ENCODE assay signal across 25 cellular contexts in the genomic region with DNA sequence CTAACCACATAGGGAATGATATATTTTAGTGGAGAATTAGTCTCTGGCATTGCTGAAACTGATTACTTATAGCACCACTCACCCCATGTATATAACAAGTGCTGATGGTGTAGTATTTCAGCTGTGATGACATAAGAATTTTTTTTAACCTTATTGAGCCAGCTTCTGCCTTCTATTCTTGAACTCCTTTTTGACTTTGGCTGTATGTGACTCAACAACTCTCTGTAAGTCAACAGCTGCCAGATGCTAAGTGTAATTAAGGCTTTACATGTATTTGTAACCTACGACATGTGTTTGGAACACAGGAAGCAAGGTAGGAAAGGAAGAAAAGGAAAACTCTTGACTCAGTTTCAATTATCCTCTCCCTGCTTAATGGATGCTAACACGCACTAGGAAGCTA.
"Had no signal": no experiment of that assay in that cellular context is flagged by ENCODE, and none has a peak within 500 bp of the region (broad histone marks: within the 10 kb centered on the region; RNA-seq: fewer than 3 reads in every experiment).

No MANE protein-coding gene starts in this region.

- H3K4me2 ChIP-seq: hepatocyte had no signal

- H3K36me3 ChIP-seq: gastroesophageal sphincter, heart left ventricle, left lung, prostate gland, right atrium auricular region, spleen, thoracic aorta, transverse colon, upper lobe of right lung, uterus had no signal

- H3K27me3 Mint-ChIP-seq: effector memory CD8-positive, alpha-beta T cell; naive thymus-derived CD4-positive, alpha-beta T cell; stimulated activated naive B cell treated with anti-CD40 and anti-IgM and Interleukin-4, amounts not matched to agents 10 μg/mL and 1 μg/mL and 100 μg/mL, for 72 hours; stimulated activated naive CD8-positive, alpha-beta T cell treated with anti-CD3 and anti-CD28 coated beads, Interleukin-15, Interleukin-2, amounts not matched to agents 100 ng/mL and 50 ng/mL, for 24 hours had no signal

- H3K27ac Mint-ChIP-seq: effector memory CD8-positive, alpha-beta T cell; mesothelial cell of epicardium; naive thymus-derived CD4-positive, alpha-beta T cell; nephron progenitor cell; stimulated activated naive B cell treated with anti-CD40 and anti-IgM and Interleukin-4, amounts not matched to agents 10 μg/mL and 1 μg/mL and 100 μg/mL, for 72 hours; stimulated activated naive CD8-positive, alpha-beta T cell treated with anti-CD3 and anti-CD28 coated beads, Interleukin-15, Interleukin-2, amounts not matched to agents 100 ng/mL and 50 ng/mL, for 24 hours had no signal

- H3K4me1 ChIP-seq: foreskin keratinocyte, gastroesophageal sphincter, heart left ventricle, left lung, prostate gland, right atrium auricular region, spleen, transverse colon, upper lobe of right lung, uterus had no signal

- DNase-seq: cerebellar nuclear complex; cortex of kidney; effector memory CD8-positive, alpha-beta T cell; foreskin keratinocyte; heart left ventricle; kidney; left lung; mucosa of descending colon; naive thymus-derived CD4-positive, alpha-beta T cell; nephron progenitor cell; nucleus accumbens; spleen; stimulated activated naive B cell treated with anti-CD40 and anti-IgM and Interleukin-4, amounts not matched to agents 10 μg/mL and 1 μg/mL and 100 μg/mL, for 72 hours; transverse colon; upper lobe of right lung; uterus had no signal

- H3K79me2 ChIP-seq: hepatocyte had no signal

- H2AFZ ChIP-seq: hepatocyte had no signal

- FAIRE-seq: endometrium, kidney had no signal

- H3K9me3 ChIP-seq: prostate gland, thoracic aorta, upper lobe of right lung, uterus had no signal

- H3K4me3 ChIP-seq: gastroesophageal sphincter, heart left ventricle, hepatocyte, left lung, mucosa of descending colon, prostate gland, right atrium auricular region, skin epidermis, spleen, thoracic aorta, transverse colon, upper lobe of right lung, uterus had no signal

- H3K27me3 ChIP-seq: foreskin keratinocyte, gastroesophageal sphincter, heart left ventricle, hepatocyte, left lung, right atrium auricular region, spleen, transverse colon, upper lobe of right lung, uterus had no signal

- H3K4me3 Mint-ChIP-seq: effector memory CD8-positive, alpha-beta T cell; mesothelial cell of epicardium; naive thymus-derived CD4-positive, alpha-beta T cell; nephron progenitor cell; stimulated activated naive B cell treated with anti-CD40 and anti-IgM and Interleukin-4, amounts not matched to agents 10 μg/mL and 1 μg/mL and 100 μg/mL, for 72 hours; stimulated activated naive CD8-positive, alpha-beta T cell treated with anti-CD3 and anti-CD28 coated beads, Interleukin-15, Interleukin-2, amounts not matched to agents 100 ng/mL and 50 ng/mL, for 24 hours had no signal

- H3K4me1 Mint-ChIP-seq: naive thymus-derived CD4-positive, alpha-beta T cell; nephron progenitor cell; stimulated activated naive B cell treated with anti-CD40 and anti-IgM and Interleukin-4, amounts not matched to agents 10 μg/mL and 1 μg/mL and 100 μg/mL, for 72 hours had no signal

- H3K36me3 Mint-ChIP-seq: naive thymus-derived CD4-positive, alpha-beta T cell; stimulated activated naive B cell treated with anti-CD40 and anti-IgM and Interleukin-4, amounts not matched to agents 10 μg/mL and 1 μg/mL and 100 μg/mL, for 72 hours had no signal

- H3K27ac ChIP-seq: foreskin keratinocyte, gastroesophageal sphincter, heart left ventricle, hepatocyte, left lung, prostate gland, right atrium auricular region, skin epidermis, spleen, thoracic aorta, transverse colon, upper lobe of right lung, uterus had no signal
